ENCODE assay signal across 8 cellular contexts in genomic region chr2:176638167-176639015, GRCh38.
DNase-seq lines count a peak whose midpoint lies in the region; ATAC-seq and TF ChIP-seq lines count a peak whose summit lies in the region.

No MANE protein-coding gene starts in this region.

- peaks cover 85% of the 10 kb centered on the region for H3K27me3 Mint-ChIP-seq in endodermal cell (ENCODE audit: insufficient read depth)

- H3K36me3 Mint-ChIP-seq in endodermal cell (ENCODE audit: low read depth), result no peaks in the 10 kb centered on the region

- no peak overlapping the region for H3K27ac Mint-ChIP-seq in endodermal cell

- DNase-seq in Ammon's horn (ENCODE audit: low spot score), result peak; percentile 54
- DNase-seq in GM19238 (ENCODE audit: insufficient read length, low spot score), result peak; percentile 61
- peak; percentile 60 for DNase-seq in NCI-H526 treated with DMSO at 0.1 percent for 48 hours (lab: John Stamatoyannopoulos, UW)
- DNase-seq in activated CD8-positive, alpha-beta memory T cell treated with anti-CD3 and anti-CD28 coated beads for 48 hours (ENCODE audit: low read depth in 2 of 3, low spot score in 2 of 3), result peak; percentile 23 to 46 (median 28)
- peak; percentile 78 for DNase-seq in endodermal cell
- DNase-seq in stimulated activated CD8-positive, alpha-beta memory T cell treated with anti-CD3 and anti-CD28 coated beads, Interleukin-2, amount 100 ng/mL, for 48 hours (ENCODE audit: low read depth in 2 of 2), result peak; percentile 47 to 48

- H3K36me3 ChIP-seq in endodermal cell (ENCODE audit: control insufficient read depth, insufficient read depth, low read length) (no peaks in the 10 kb centered on the region), mesodermal cell (ENCODE audit: control insufficient read depth, insufficient read depth, low read length) (no peaks in the 10 kb centered on the region)

- peak overlapping the region; percentile 38 for H3K9ac ChIP-seq in endodermal cell (ENCODE audit: extremely low read depth, low read length, poor library complexity, severe bottlenecking)

- no peaks in the 10 kb centered on the region for H3K9me3 Mint-ChIP-seq in endodermal cell

- peaks cover 2% of the 10 kb centered on the region for H3K4me1 Mint-ChIP-seq in endodermal cell

- no peaks in the 10 kb centered on the region for H3K9me3 ChIP-seq in endodermal cell (ENCODE audit: control insufficient read depth, low read length)
- H3K9me3 ChIP-seq in mesodermal cell (ENCODE audit: control insufficient read depth, low read length), result no peaks in the 10 kb centered on the region

- H3K27ac ChIP-seq in endodermal cell (ENCODE audit: low read depth, low read length), result no peak overlapping the region
- no peak overlapping the region for H3K27ac ChIP-seq in mesodermal cell (ENCODE audit: low read depth, low read length, severe bottlenecking)

- peak; percentile 93 for TF ChIP-seq CTCF in endodermal cell (conservative IDR thresholded peaks at IDR 0.05)

- H3K4me3 ChIP-seq in endodermal cell (ENCODE audit: low read length) (peak overlapping the region; percentile 80), mesodermal cell (ENCODE audit: extremely low read depth, insufficient read depth, low read length, poor library complexity, severe bottlenecking) (peak overlapping the region; percentile 50)

- peaks cover 89% of the 10 kb centered on the region for H3K27me3 ChIP-seq in endodermal cell (ENCODE audit: control insufficient read depth, insufficient read depth, low read length, poor library complexity, severe bottlenecking)

- 17 to 67% methylated on average over 3 to 38 of the region's 39 CpGs for WGBS in endodermal cell (ENCODE audit: insufficient coverage in 1 of 2, insufficient read length in 1 of 2), 2 experiments
- WGBS in mesodermal cell (ENCODE audit: insufficient coverage in 2 of 2), 2 experiments, result 11 to 32% methylated on average over 11 to 28 of the region's 39 CpGs

- H3K4me1 ChIP-seq in endodermal cell (ENCODE audit: control insufficient read depth, insufficient read depth, low read length), result no peaks in the 10 kb centered on the region
- no peaks in the 10 kb centered on the region for H3K4me1 ChIP-seq in mesodermal cell (ENCODE audit: control insufficient read depth, insufficient read depth, low read length, poor library complexity, severe bottlenecking)

- H3K4me3 Mint-ChIP-seq in endodermal cell, result peak overlapping the region; percentile 51

- peak; percentile 79 for ATAC-seq in HG03378 (IDR thresholded peaks at IDR 0.05; ENCODE audit: unreplicated experiment)

Comparison
In these comparisons a context has a peak if more than half of its experiments do, and no peak if none do; other contexts are left out.
1. DNase-seq: peak in every context shown above with its lines; median percentile 78 in endodermal cell; 61 in GM19238; 60 in NCI-H526 treated with DMSO at 0.1 percent for 48 hours; 54 in Ammon's horn; 48 in stimulated activated CD8-positive, alpha-beta memory T cell treated with anti-CD3 and anti-CD28 coated beads, Interleukin-2, amount 100 ng/mL, for 48 hours; 28 in activated CD8-positive, alpha-beta memory T cell treated with anti-CD3 and anti-CD28 coated beads for 48 hours.